8 cellular contexts compared by ENCODE assay signal in the genomic region with DNA sequence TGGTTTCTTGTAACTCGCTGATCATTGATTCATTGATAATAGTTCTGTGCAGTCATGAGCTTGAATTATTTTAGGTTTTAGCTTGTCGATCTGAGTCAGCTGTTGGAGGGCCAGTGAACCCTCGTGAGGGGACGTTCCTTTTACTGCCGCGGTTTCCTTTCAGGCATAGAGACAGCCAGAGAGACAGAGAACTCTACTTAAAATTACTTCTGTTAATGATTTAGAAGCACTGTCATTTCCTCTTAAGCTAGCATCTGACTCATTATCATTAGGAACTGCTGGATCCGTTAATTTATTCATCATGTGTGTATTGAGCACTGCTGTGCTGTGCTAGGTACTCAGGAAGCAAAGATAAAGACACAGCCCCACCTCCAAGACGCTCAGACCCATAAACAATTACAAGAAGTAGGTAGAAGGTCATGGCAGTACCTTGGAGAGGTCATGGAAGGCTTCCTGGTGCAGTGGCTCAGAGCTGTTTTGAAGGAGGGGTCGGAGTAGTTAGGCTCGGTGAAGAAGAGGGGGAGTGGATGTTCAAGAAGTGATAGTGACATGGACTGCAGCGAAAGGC. TPM values are rescaled to one million over a fixed set of nuclear protein-coding genes. Genes with fewer than 3 reads are reported as not detected.
DNase-seq lines count a peak whose midpoint lies in the region; ATAC-seq, FAIRE-seq and TF ChIP-seq lines count a peak whose summit lies in the region.

No MANE protein-coding gene starts in this region.

- no peaks in the 10 kb centered on the region for H3K27me3 Mint-ChIP-seq in astrocyte (ENCODE audit: low read depth, unreplicated experiment)

- peak overlapping the region; percentile 27 for H3K9ac ChIP-seq in astrocyte (ENCODE audit: low read length)

- H3K9me3 ChIP-seq in DOHH2 (ENCODE audit: control insufficient read depth, insufficient read depth, low read length) (no peaks in the 10 kb centered on the region), astrocyte (ENCODE audit: insufficient read depth, low read depth, low read length) (no peaks in the 10 kb centered on the region), mucosa of descending colon (no peaks in the 10 kb centered on the region)

- peaks cover 2% of the 10 kb centered on the region for H3K36me3 Mint-ChIP-seq in astrocyte (ENCODE audit: low read depth, unreplicated experiment)

- intact Hi-C loops in mucosa of descending colon (cut with DNase I, micrococcal nuclease): no loop called here

- H3K9me2 ChIP-seq in DOHH2 (replicated peaks; ENCODE audit: control insufficient read depth, low read length): no peaks in the 10 kb centered on the region

- peak overlapping the region; percentile 36 for H3K27ac Mint-ChIP-seq in astrocyte (ENCODE audit: unreplicated experiment)

- H3K4me1 ChIP-seq in DOHH2 (ENCODE audit: control insufficient read depth, low read length): peaks cover 55% of the 10 kb centered on the region
- peaks cover 65% of the 10 kb centered on the region for H3K4me1 ChIP-seq in astrocyte (ENCODE audit: insufficient read depth, low read length)
- peaks cover 62% of the 10 kb centered on the region for H3K4me1 ChIP-seq in mucosa of descending colon (ENCODE audit: low read depth)

- H3K4me3 Mint-ChIP-seq in astrocyte (ENCODE audit: unreplicated experiment): peak overlapping the region; percentile 36

- H3K9me3 Mint-ChIP-seq in astrocyte (ENCODE audit: unreplicated experiment): no peaks in the 10 kb centered on the region

- peaks cover 79% of the 10 kb centered on the region for H3K79me2 ChIP-seq in DOHH2 (ENCODE audit: control insufficient read depth, low read length)
- H3K79me2 ChIP-seq in astrocyte (ENCODE audit: insufficient read depth, low read length): peaks cover 76% of the 10 kb centered on the region

- H3K4me3 ChIP-seq in DOHH2 (ENCODE audit: low read length) (no peak overlapping the region), astrocyte (ENCODE audit: insufficient read depth, low read depth, low read length) (peak overlapping the region; percentile 6), mucosa of descending colon (no peak overlapping the region), H7 (ENCODE audit: insufficient read depth, low read depth, low read length) (no peak overlapping the region; the same call in 1 of the 2 replicates)

- peaks cover 3% of the 10 kb centered on the region for H3K27me3 ChIP-seq in DOHH2 (ENCODE audit: control insufficient read depth, low read length)
- no peaks in the 10 kb centered on the region for H3K27me3 ChIP-seq in astrocyte (ENCODE audit: insufficient read depth, low read length)
- H3K27me3 ChIP-seq in H7 (ENCODE audit: control insufficient read depth, insufficient read depth, low read length): no peaks in the 10 kb centered on the region

- peaks cover 18% of the 10 kb centered on the region for H3K36me3 ChIP-seq in DOHH2 (ENCODE audit: control insufficient read depth, low read length)
- no peaks in the 10 kb centered on the region for H3K36me3 ChIP-seq in astrocyte (ENCODE audit: insufficient read depth, low read length)
- H3K36me3 ChIP-seq in mucosa of descending colon (ENCODE audit: low read depth): no peaks in the 10 kb centered on the region
- H3K36me3 ChIP-seq in H7 (replicated peaks; ENCODE audit: control insufficient read depth, insufficient read depth, low read length): no peaks in the 10 kb centered on the region

- no peak overlapping the region for H2AFZ ChIP-seq in astrocyte (ENCODE audit: low read depth, low read length)

- DNase-seq in NOMO-1 treated with DMSO at 0.1 percent for 48 hours (lab: John Stamatoyannopoulos, UW; ENCODE audit: unreplicated experiment): peak; percentile 91
- peak; percentile 57 for DNase-seq in astrocyte (ENCODE audit: low read depth)
- DNase-seq in mucosa of descending colon: peak in 1 of 3 donors; percentile 48
- DNase-seq in H7: no peak
- no peak for DNase-seq in SHP77 treated with DMSO at 0.1 percent for 48 hours (lab: John Stamatoyannopoulos, UW)

- peak; percentile 64 for ATAC-seq in mucosa of descending colon
- ATAC-seq in HG02763 (IDR thresholded peaks at IDR 0.05; ENCODE audit: unreplicated experiment): no peak
- no peak for ATAC-seq in HG03439 (IDR thresholded peaks at IDR 0.05; ENCODE audit: unreplicated experiment)

- H3K27ac ChIP-seq in DOHH2 (ENCODE audit: low read depth, low read length): no peak overlapping the region
- H3K27ac ChIP-seq in astrocyte (ENCODE audit: low read depth, low read length): peak overlapping the region; percentile 35

- H3K4me2 ChIP-seq in DOHH2 (ENCODE audit: low read length) (0 out of 2 replicates have a peak overlapping the region, but pooled peaks have one; percentile 4), astrocyte (ENCODE audit: low read length) (peak overlapping the region; percentile 60)

- H4K20me1 ChIP-seq in DOHH2 (ENCODE audit: control insufficient read depth, insufficient read depth, low read depth, low read length): peaks cover 19% of the 10 kb centered on the region
- H4K20me1 ChIP-seq in astrocyte (ENCODE audit: insufficient read depth, low read length): peaks cover 34% of the 10 kb centered on the region

- FAIRE-seq in astrocyte (lab: Jason Lieb, UNC): no peak

- TF ChIP-seq CTCF in DOHH2 (IDR thresholded peaks at IDR 0.05; ENCODE audit: low read depth, low read length, poor library complexity, severe bottlenecking): no peak
- no peak for TF ChIP-seq CTCF in astrocyte (IDR thresholded peaks at IDR 0.05; ENCODE audit: insufficient read depth, low read depth, low read length)
- TF ChIP-seq CTCF in mucosa of descending colon (IDR thresholded peaks at IDR 0.05): no peak

- peaks cover 58% of the 10 kb centered on the region for H3K4me1 Mint-ChIP-seq in astrocyte (ENCODE audit: low read depth, unreplicated experiment)

- H3F3A ChIP-seq in DOHH2 (ENCODE audit: control insufficient read depth, insufficient read depth): no peaks in the 10 kb centered on the region

RNA-seq across cellular contexts. Expression of a gene that starts 3.2 kb away (rescaled TPM):
- 31.3 and 32.0 TPM in 2 replicates for total RNA-seq in astrocyte
- total RNA-seq in mucosa of descending colon: 10 to 100 TPM; 36.2 to 54.3 (median 48.8) TPM
- 63.7 and 71.8 TPM in 2 replicates for total RNA-seq in H7 (2014; rRNA removed; shearing (Covaris generic))

RNA-seq across cellular contexts. Expression of a gene that starts 21.8 kb away (rescaled TPM):
- total RNA-seq in astrocyte (13.4 and 16.7 TPM in 2 replicates), mucosa of descending colon (10 to 100 TPM; 21.9 to 41.3 (median 23.2) TPM)
- 13.3 and 26.9 TPM in 2 replicates for total RNA-seq in H7 (2014; rRNA removed; shearing (Covaris generic))

Comparison
In these comparisons a context has a peak if more than half of its experiments do, and no peak if none do; other contexts are left out.
1. DNase-seq: peak in NOMO-1 treated with DMSO at 0.1 percent for 48 hours (single experiment) and astrocyte (single experiment); none in H7 (single experiment) and SHP77 treated with DMSO at 0.1 percent for 48 hours (single experiment).